Comparison of ENCODE assay signal across 16 cellular contexts in the genomic region with DNA sequence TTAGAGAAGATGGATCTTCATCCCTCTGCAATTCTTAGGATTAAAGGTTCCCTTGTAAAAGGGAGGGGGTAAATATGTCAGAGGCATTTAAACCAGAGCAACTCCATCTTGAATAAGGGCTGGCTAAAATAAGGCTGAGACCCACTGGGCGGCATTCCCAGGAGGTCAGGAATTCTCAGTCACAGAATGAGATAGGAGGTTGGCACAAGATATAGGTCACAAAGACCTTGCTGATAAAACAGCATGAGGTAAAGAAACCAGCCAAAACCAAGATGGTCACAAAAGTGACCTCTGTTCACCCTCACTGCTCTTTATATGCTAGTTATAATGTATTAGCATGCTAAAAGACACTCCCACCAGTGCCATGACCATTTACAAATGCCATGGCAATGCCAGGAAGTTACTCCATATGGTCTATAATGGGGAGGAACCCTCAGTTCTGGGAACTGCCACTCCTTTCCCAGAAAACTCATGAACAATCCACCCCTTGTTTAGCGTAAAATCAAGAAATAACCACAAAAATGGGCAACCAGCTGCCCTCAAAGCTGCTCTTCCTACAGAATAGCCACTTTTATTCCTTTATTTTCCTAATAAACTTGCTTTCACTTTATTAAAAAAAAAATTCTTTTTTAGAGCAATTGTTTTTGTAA.
DNase-seq lines count a peak whose midpoint lies in the region; ATAC-seq and TF ChIP-seq lines count a peak whose summit lies in the region.
"Had no signal": no experiment of that assay in that cellular context is flagged by ENCODE, and none has a peak within 500 bp of the region (broad histone marks: within the 10 kb centered on the region; RNA-seq: fewer than 3 reads in every experiment).

No MANE protein-coding gene starts in this region.

- WGBS in heart right ventricle, 2 donors, result 71 to 75% methylated on average over 2 of the region's 2 CpGs

- ATAC-seq in Right ventricle myocardium inferior (peak; percentile 63), heart right ventricle (peak in 7 of 8 donors; percentile 61 to 90 (median 75)), left lobe of liver (peak; percentile 42)
- no peak for ATAC-seq in activated CD4-positive, CD25-positive, alpha-beta regulatory T cell treated with anti-CD3 and anti-CD28 coated beads, Interleukin-2, amount 50 U/mL, for 24 hours
- ATAC-seq: GM23338 had no signal

- in situ Hi-C loops in SK-MEL-5 (cut with HindIII; ENCODE audit: low pct_unique_long_range_greater_than_20kb, low sequenced_read_pairs), result no loop called here

- H3K36me3 ChIP-seq in right atrium auricular region, result no peaks in the 10 kb centered on the region
- H3K36me3 ChIP-seq in heart right ventricle, result no peaks in the 10 kb centered on the region
- no peaks in the 10 kb centered on the region for H3K36me3 ChIP-seq in breast epithelium
- H3K36me3 ChIP-seq: BLaER1 had no signal

- H3K4me3 ChIP-seq in right atrium auricular region, result no peak overlapping the region
- H3K4me3 ChIP-seq in heart right ventricle, result no peak overlapping the region
- no peak overlapping the region for H3K4me3 ChIP-seq in breast epithelium
- H3K4me3 ChIP-seq: BLaER1, GM23338 had no signal

- TF ChIP-seq CTCF in right atrium auricular region (IDR thresholded peaks at IDR 0.05) (no peak), heart right ventricle (IDR thresholded peaks at IDR 0.05) (no peak), breast epithelium (IDR thresholded peaks at IDR 0.05) (no peak)

- H3K27me3 ChIP-seq in right atrium auricular region, result no peaks in the 10 kb centered on the region
- no peaks in the 10 kb centered on the region for H3K27me3 ChIP-seq in heart right ventricle
- no peaks in the 10 kb centered on the region for H3K27me3 ChIP-seq in breast epithelium
- H3K27me3 ChIP-seq: BLaER1 had no signal

- intact Hi-C loops in Right ventricle myocardium inferior (cut with DNase I) (no loop called here), heart right ventricle (cut with DNase I) (no loop called here), breast epithelium (cut with DNase I; ENCODE audit: low total_unique reads) (no loop called here)

- no peak overlapping the region for H3K27ac ChIP-seq in right atrium auricular region
- H3K27ac ChIP-seq in heart right ventricle, result no peak overlapping the region
- no peak overlapping the region for H3K27ac ChIP-seq in breast epithelium
- H3K27ac ChIP-seq: 22Rv1, BLaER1 had no signal

- peaks cover 0 to 4% of the 10 kb centered on the region in 2 donors for H3K9me3 ChIP-seq in right atrium auricular region
- H3K9me3 ChIP-seq in heart right ventricle, result peaks cover 0 to 46% (median 9%) of the 10 kb centered on the region in 11 donors
- H3K9me3 ChIP-seq in breast epithelium, result peaks cover 0 to 33% of the 10 kb centered on the region in 2 donors

- no peak for TF ChIP-seq POLR2A in breast epithelium (IDR thresholded peaks at IDR 0.05)

- H3K4me1 ChIP-seq in right atrium auricular region (no peaks in the 10 kb centered on the region), heart right ventricle (peaks cover 0 to 4% (median 0%) of the 10 kb centered on the region in 9 donors), breast epithelium (no peaks in the 10 kb centered on the region)
- H3K4me1 ChIP-seq: BLaER1 had no signal

- DNase-seq in Right ventricle myocardium inferior (ENCODE audit: missing footprints) (no peak), right atrium auricular region (ENCODE audit: low spot score) (no peak), SK-MEL-5 (ENCODE audit: low read depth, low spot score) (peak; percentile 70), heart right ventricle (peak; percentile 30 to 55), left lobe of liver (ENCODE audit: low spot score) (no peak), breast epithelium (ENCODE audit: low spot score in 2 of 2) (no peak), DMS114 treated with DMSO at 0.1 percent for 48 hours (lab: John Stamatoyannopoulos, UW; ENCODE audit: unreplicated experiment) (no peak)
- DNase-seq: Caco-2; CD8-positive, alpha-beta memory T cell; DMS53; GF-D8; H9 had no signal

Comparison
In these comparisons a context has a peak if more than half of its experiments do, and no peak if none do; other contexts are left out.
1. DNase-seq: peak in SK-MEL-5 (single experiment) and heart right ventricle (2 of 2); none in Right ventricle myocardium inferior (single experiment), right atrium auricular region (single experiment), left lobe of liver (single experiment), breast epithelium (0 of 2) and DMS114 treated with DMSO at 0.1 percent for 48 hours (single experiment).
2. ATAC-seq: peak in Right ventricle myocardium inferior (single experiment), heart right ventricle (7 of 8) and left lobe of liver (single experiment); none in activated CD4-positive, CD25-positive, alpha-beta regulatory T cell treated with anti-CD3 and anti-CD28 coated beads, Interleukin-2, amount 50 U/mL, for 24 hours (0 of 2).